ENCODE assay signal across 7 cellular contexts in genomic region chr17:47324224-47325020, GRCh38. TPM values are rescaled to one million over a fixed set of nuclear protein-coding genes. Genes with fewer than 3 reads are reported as not detected.
DNase-seq lines count a peak whose midpoint lies in the region; ATAC-seq and TF ChIP-seq lines count a peak whose summit lies in the region.

No MANE protein-coding gene starts in this region.

- no peak for TF ChIP-seq POLR2A in right lobe of liver (IDR thresholded peaks at IDR 0.05)

- H3K9me3 ChIP-seq in WERI-Rb-1 (ENCODE audit: severe bottlenecking), result peaks cover 10% of the 10 kb centered on the region
- no peaks in the 10 kb centered on the region for H3K9me3 ChIP-seq in right lobe of liver

- H3K4me3 ChIP-seq in WERI-Rb-1 (ENCODE audit: low read depth, low read length) (peak overlapping the region; percentile 45; the same call in 1 of the 2 replicates), choroid plexus epithelial cell (ENCODE audit: low read depth, low read length) (peak overlapping the region; percentile 72), right lobe of liver (peak overlapping the region; percentile 52 to 70 (median 61))

- DNase-seq in NCI-H1417 (lab: John Stamatoyannopoulos, UW) (peak; percentile 68 to 92 (median 89)), WERI-Rb-1 (no peak), choroid plexus epithelial cell (ENCODE audit: low read depth) (peak; percentile 40), right lobe of liver (peak; percentile 47 to 66 (median 64))
- peak; percentile 4 to 30 for DNase-seq in stimulated activated CD8-positive, alpha-beta memory T cell treated with anti-CD3 and anti-CD28 coated beads, Interleukin-15, amount 100 ng/mL, for 48 hours (ENCODE audit: low read depth in 2 of 2)

- H3K27ac ChIP-seq in WERI-Rb-1 (no peak overlapping the region), right lobe of liver (peak overlapping the region; percentile 84 to 92 (median 86))

- 15% methylated on average over 26 of the region's 28 CpGs for WGBS in right lobe of liver (ENCODE audit: insufficient coverage, low coverage, low lambda C conversion rate, missing lambda C conversion rate)

- intact Hi-C loops in right lobe of liver (cut with DNase I), result no loop called here

- TF ChIP-seq CTCF in WERI-Rb-1 (IDR thresholded peaks at IDR 0.05; ENCODE audit: low read depth, low read length) (no peak), choroid plexus epithelial cell (conservative IDR thresholded peaks at IDR 0.05; ENCODE audit: low read depth, low read length) (no peak), right lobe of liver (IDR thresholded peaks at IDR 0.05) (no peak)

- ATAC-seq in GM18499 (IDR thresholded peaks at IDR 0.05; ENCODE audit: insufficient read depth, unreplicated experiment) (peak; percentile 15), HG02571 (IDR thresholded peaks at IDR 0.05; ENCODE audit: unreplicated experiment) (peak; percentile 32), right lobe of liver (peak; percentile 49 to 60 (median 54))

- peaks cover 0 to 6% (median 0%) of the 10 kb centered on the region in 4 donors for H3K4me1 ChIP-seq in right lobe of liver

- no peaks in the 10 kb centered on the region for H3K36me3 ChIP-seq in WERI-Rb-1
- no peaks in the 10 kb centered on the region for H3K36me3 ChIP-seq in right lobe of liver

- H3K27me3 ChIP-seq in WERI-Rb-1 (ENCODE audit: insufficient read depth, low read depth, severe bottlenecking) (no peaks in the 10 kb centered on the region), right lobe of liver (no peaks in the 10 kb centered on the region)

RNA-seq across cellular contexts. Expression of gene EFCAB13, which starts 0.7 kb away (rescaled TPM):
- total RNA-seq in right lobe of liver, result 1 to 10 TPM in 5 of 6 experiments, under 1 TPM in 1; 0.68 to 7.2 (median 3.2) TPM
